ENCODE assay signal across 10 cellular contexts in the genomic region with DNA sequence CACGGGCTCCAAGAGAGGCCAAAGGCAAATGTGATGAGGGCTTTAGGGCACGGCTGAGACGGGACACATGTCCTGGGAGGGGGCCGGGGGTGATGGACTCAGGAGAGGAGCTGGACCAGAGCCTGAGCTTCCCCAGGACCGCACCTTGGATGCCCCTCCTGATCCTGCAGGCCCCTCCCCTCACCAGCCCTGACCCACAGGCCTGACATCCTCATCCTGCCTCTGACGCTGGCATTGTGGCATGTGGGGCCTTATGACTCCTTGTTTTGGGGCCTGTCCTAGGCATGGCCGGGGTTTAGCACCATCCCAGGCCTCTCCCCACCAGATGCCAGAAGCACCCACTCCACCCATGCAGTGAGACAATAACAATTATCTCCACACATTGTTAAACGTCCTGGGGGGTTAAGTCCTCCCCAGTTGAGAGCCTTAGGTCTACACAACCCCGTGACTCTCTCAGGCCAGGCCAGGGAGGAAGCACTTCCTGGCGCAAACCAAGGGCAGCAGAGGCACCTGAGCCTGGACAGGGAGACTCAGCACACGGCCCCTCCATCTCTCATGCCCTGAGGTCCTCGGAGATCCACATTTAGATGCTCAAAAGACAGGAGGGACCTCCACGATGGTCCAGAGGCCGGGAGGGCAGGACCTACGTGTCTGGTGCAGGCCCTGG. TPM values are rescaled to one million over a fixed set of nuclear protein-coding genes. Genes with fewer than 3 reads are reported as not detected.
DNase-seq lines count a peak whose midpoint lies in the region; ATAC-seq and TF ChIP-seq lines count a peak whose summit lies in the region.
"Not testable (repeated sequence)": the region's sequence is repeated elsewhere in the genome, so short reads cannot be mapped to it uniquely, and the experiment has no call there.
"Had no signal": no experiment of that assay in that cellular context is flagged by ENCODE, and none has a peak within 500 bp of the region (broad histone marks: within the 10 kb centered on the region; RNA-seq: fewer than 3 reads in every experiment).

No MANE protein-coding gene starts in this region.

- H3K27me3 ChIP-seq in BLaER1 treated with 17β-estradiol and CSF1 and Interleukin-3, amounts not matched to agents 10 nM and 100 nM; right lobe of liver; upper lobe of right lung: not testable (repeated sequence)

- peaks cover 5 to 27% (median 18%) of the 10 kb centered on the region in 3 donors for H3K36me3 Mint-ChIP-seq in immature natural killer cell
- not testable (repeated sequence) for H3K36me3 Mint-ChIP-seq in natural killer cell

- not testable (repeated sequence) for H4K20me1 ChIP-seq in BLaER1 treated with 17β-estradiol and CSF1 and Interleukin-3, amounts not matched to agents 10 nM and 100 nM

- intact Hi-C loops in right lobe of liver (cut with DNase I); natural killer cell (cut with micrococcal nuclease); sciatic nerve (cut with DNase I); upper lobe of right lung (cut with DNase I): not testable (repeated sequence)

- peak; percentile 35 for DNase-seq in activated CD8-positive, alpha-beta memory T cell treated with anti-CD3 and anti-CD28 coated beads for 24 hours
- DNase-seq in coronary artery (ENCODE audit: low spot score) (peak; percentile 68), natural killer cell (peak; percentile 22)
- not testable (repeated sequence) for DNase-seq in immature natural killer cell; right lobe of liver; sciatic nerve (ENCODE audit: low spot score); upper lobe of right lung

- H3K4me3 ChIP-seq in BLaER1 treated with 17β-estradiol and CSF1 and Interleukin-3, amounts not matched to agents 10 nM and 100 nM, result peak overlapping the region in 3 of 10 experiments; percentile 44 to 54 (median 47); a peak in 5 of 20 replicates
- not testable (repeated sequence) for H3K4me3 ChIP-seq in coronary artery, upper lobe of right lung
- H3K4me3 ChIP-seq in right lobe of liver, result peak overlapping the region in 2 of 3 donors; percentile 7 to 24

- H3K27me3 Mint-ChIP-seq in immature natural killer cell (ENCODE audit: low read depth in 3 of 3); natural killer cell (ENCODE audit: low read depth in 2 of 2): not testable (repeated sequence)

- H3K9me3 Mint-ChIP-seq in immature natural killer cell, natural killer cell: not testable (repeated sequence)

- H3K9ac ChIP-seq in BLaER1 treated with 17β-estradiol and CSF1 and Interleukin-3, amounts not matched to agents 10 nM and 100 nM, result peak overlapping the region in 3 of 11 experiments; percentile 33 to 81 (median 71); a peak in 5 of 22 replicates

- H3K4me2 ChIP-seq in BLaER1 treated with 17β-estradiol and CSF1 and Interleukin-3, amounts not matched to agents 10 nM and 100 nM, result peak overlapping the region in 9 of 11 experiments; percentile 46 to 99 (median 94); a peak in 14 of 22 replicates

- H3K27ac Mint-ChIP-seq in immature natural killer cell (peak overlapping the region; percentile 94 to 97 (median 95)), natural killer cell (peak overlapping the region; percentile 93 to 94)

- H3K4me3 Mint-ChIP-seq in immature natural killer cell (peak overlapping the region; percentile 89 to 95 (median 92)), natural killer cell (peak overlapping the region; percentile 93)

- peaks cover 55 to 100% (median 74%) of the 10 kb centered on the region in 10 experiments for H3K4me1 ChIP-seq in BLaER1 treated with 17β-estradiol and CSF1 and Interleukin-3, amounts not matched to agents 10 nM and 100 nM
- H3K4me1 ChIP-seq in right lobe of liver, upper lobe of right lung: not testable (repeated sequence)

- TF ChIP-seq CTCF in coronary artery (IDR thresholded peaks at IDR 0.05); right lobe of liver (IDR thresholded peaks at IDR 0.05); natural killer cell (IDR thresholded peaks at IDR 0.05); upper lobe of right lung (IDR thresholded peaks at IDR 0.05): not testable (repeated sequence)

- H3K4me1 Mint-ChIP-seq in immature natural killer cell, result peaks cover 89 to 90% of the 10 kb centered on the region in 2 donors
- H3K4me1 Mint-ChIP-seq in natural killer cell, result peaks cover 72 to 93% of the 10 kb centered on the region in 2 donors

- 20% methylated on average over 1 of the region's 15 CpGs for WGBS in right lobe of liver (ENCODE audit: insufficient coverage, low coverage, low lambda C conversion rate, missing lambda C conversion rate)

- not testable (repeated sequence) for TF ChIP-seq POLR2A in right lobe of liver (IDR thresholded peaks at IDR 0.05)

- H3K36me3 ChIP-seq in BLaER1 treated with 17β-estradiol and CSF1 and Interleukin-3, amounts not matched to agents 10 nM and 100 nM, result peaks cover 0 to 21% (median 0%) of the 10 kb centered on the region in 11 experiments; a peak in 9 of 22 replicates
- not testable (repeated sequence) for H3K36me3 ChIP-seq in right lobe of liver, upper lobe of right lung

- H3K27ac ChIP-seq in BLaER1 treated with 17β-estradiol and CSF1 and Interleukin-3, amounts not matched to agents 10 nM and 100 nM, result peak overlapping the region in 5 of 11 experiments; percentile 3 to 75 (median 63); a peak in 8 of 22 replicates
- H3K27ac ChIP-seq in coronary artery (peak overlapping the region in 1 of 2 donors; percentile 73), right lobe of liver (peak overlapping the region in 2 of 3 donors; percentile 26 to 40), upper lobe of right lung (peak overlapping the region; percentile 58)

- not testable (repeated sequence) for H3K9me3 ChIP-seq in BLaER1 treated with 17β-estradiol and CSF1 and Interleukin-3, amounts not matched to agents 10 nM and 100 nM (replicated peaks in 1 of 11); right lobe of liver; upper lobe of right lung

- ATAC-seq in right lobe of liver (peak; percentile 7 to 26 (median 18)), natural killer cell (peak in 2 of 3 donors; percentile 41 to 45), sciatic nerve (peak; percentile 34), upper lobe of right lung (peak; percentile 8)

RNA-seq across cellular contexts. Expression of gene SIGLEC7, which starts 0.8 kb away (rescaled TPM):
- polyA plus RNA-seq in immature natural killer cell, result 100 to 1,000 TPM; 108 to 213 (median 129) TPM
- 1 to 10 TPM; 2.4 to 7.3 (median 3.9) TPM for total RNA-seq in right lobe of liver
- 10 to 100 TPM; 48.6 to 56.0 (median 49.5) TPM for total RNA-seq in natural killer cell
- 2.0 TPM for total RNA-seq in sciatic nerve
- 11.0 TPM for total RNA-seq in upper lobe of right lung
- total RNA-seq: CD8-positive, alpha-beta T cell; GM23248 had no signal
- polyA plus RNA-seq: GM23248 had no signal

RNA-seq across cellular contexts. Expression of gene SIGLEC9, which starts 18.2 kb away (rescaled TPM):
- polyA plus RNA-seq in immature natural killer cell, result 10 to 100 TPM in 2 of 3 donors, 1 to 10 TPM in 1; 6.2 to 16.8 (median 11.3) TPM
- total RNA-seq in right lobe of liver (1 to 10 TPM; 3.8 to 7.9 (median 4.1) TPM), natural killer cell (10 to 100 TPM; 13.0 to 15.3 (median 13.8) TPM), sciatic nerve (5.3 TPM), upper lobe of right lung (14.5 TPM)
- total RNA-seq: GM23248 had no signal
- polyA plus RNA-seq: GM23248 had no signal

RNA-seq across cellular contexts. Expression of gene CTU1, which starts 34.7 kb away (rescaled TPM):
- 1 to 10 TPM; 2.0 to 5.6 (median 5.0) TPM for polyA plus RNA-seq in immature natural killer cell
- 1 to 10 TPM; 3.3 to 6.4 (median 3.9) TPM for total RNA-seq in right lobe of liver
- 1 to 10 TPM; 2.5 to 6.5 (median 3.8) TPM for total RNA-seq in natural killer cell
- 6.1 TPM for total RNA-seq in sciatic nerve
- total RNA-seq in upper lobe of right lung, result 8.5 TPM
